8 cellular contexts compared by ENCODE assay signal in genomic region chr1:35451125-35451528, GRCh38.
A peak's percentile ranks its signal among the peaks of the same experiment; 100 is the strongest.
DNase-seq lines count a peak whose midpoint lies in the region; ATAC-seq and TF ChIP-seq lines count a peak whose summit lies in the region.

No MANE protein-coding gene starts in this region.

- H3K36me3 ChIP-seq in H7 (replicated peaks; ENCODE audit: control insufficient read depth, insufficient read depth, low read length): peaks cover 42% of the 10 kb centered on the region

- no peak overlapping the region for H3K4me3 ChIP-seq in H7 (ENCODE audit: insufficient read depth, low read depth, low read length)

- no peaks in the 10 kb centered on the region for H3K27me3 ChIP-seq in H7 (ENCODE audit: control insufficient read depth, insufficient read depth, low read length)

- H3K27ac ChIP-seq in C4-2B: peak overlapping the region; percentile 86; the same call in 1 of the 2 replicates

- DNase-seq in H7 (peak; percentile 69), NCI-H446 treated with DMSO at 0.1 percent for 48 hours (lab: John Stamatoyannopoulos, UW) (peak; percentile 7), dermis microvascular lymphatic vessel endothelial cell (ENCODE audit: low read depth in 2 of 2) (peak; percentile 70 to 82), lung microvascular endothelial cell (ENCODE audit: low read depth in 2 of 2) (peak; percentile 86)
- DNase-seq in activated CD4-positive, alpha-beta T cell treated with anti-CD3 and anti-CD28 coated beads, Interleukin-2, amount 50 U/mL, for 4 hours: peak; percentile 75 to 83
- peak; percentile 68 for DNase-seq in stimulated activated CD8-positive, alpha-beta memory T cell treated with anti-CD3 and anti-CD28 coated beads, Interleukin-15, amount 100 ng/mL, for 1 hour (ENCODE audit: low read depth)

- no peak for ATAC-seq in HG02763 (IDR thresholded peaks at IDR 0.05; ENCODE audit: unreplicated experiment)

- TF ChIP-seq CTCF in C4-2B (conservative IDR thresholded peaks at IDR 0.05): peak; percentile 95

Comparison
In these comparisons a context has a peak if more than half of its experiments do, and no peak if none do; other contexts are left out.
1. DNase-seq: peak in every context shown above with its lines; median percentile 86 in lung microvascular endothelial cell; 79 in activated CD4-positive, alpha-beta T cell treated with anti-CD3 and anti-CD28 coated beads, Interleukin-2, amount 50 U/mL, for 4 hours; 76 in dermis microvascular lymphatic vessel endothelial cell; 69 in H7; 68 in stimulated activated CD8-positive, alpha-beta memory T cell treated with anti-CD3 and anti-CD28 coated beads, Interleukin-15, amount 100 ng/mL, for 1 hour; 7 in NCI-H446 treated with DMSO at 0.1 percent for 48 hours.